Comparison of ENCODE assay signal across 22 cellular contexts in genomic region chr18:78416853-78417252, GRCh38.
A peak's percentile ranks its signal among the peaks of the same experiment; 100 is the strongest.
DNase-seq lines count a peak whose midpoint lies in the region; ATAC-seq, FAIRE-seq and TF ChIP-seq lines count a peak whose summit lies in the region.
"Had no signal": no experiment of that assay in that cellular context is flagged by ENCODE, and none has a peak within 500 bp of the region (broad histone marks: within the 10 kb centered on the region; RNA-seq: fewer than 3 reads in every experiment).

No MANE protein-coding gene starts in this region.

- H3K36me3 ChIP-seq in H7 (replicated peaks; ENCODE audit: control insufficient read depth, insufficient read depth, low read length): no peaks in the 10 kb centered on the region
- H3K36me3 ChIP-seq: BLaER1, HAP-1 had no signal

- FAIRE-seq in H54 (lab: Jason Lieb, UNC): no peak
- FAIRE-seq: A204.1, GM12878 had no signal

- no peak for TF ChIP-seq CTCF in coronary artery (IDR thresholded peaks at IDR 0.05)
- TF ChIP-seq CTCF in osteocyte (IDR thresholded peaks at IDR 0.05): no peak
- TF ChIP-seq CTCF in dorsolateral prefrontal cortex (IDR thresholded peaks at IDR 0.05 in 54 of 56, conservative IDR thresholded peaks at IDR 0.05 in 2 of 56; ENCODE audit: low read depth in 1 of 56, partially characterized antibody in 56 of 56): no peak

- DNase-seq in H7 (peak; percentile 77), coronary artery (ENCODE audit: low spot score) (peak; percentile 14), iPS-NIHi11 (ENCODE audit: low spot score) (peak; percentile 49), osteocyte (ENCODE audit: extremely low spot score, unreplicated experiment) (peak; percentile 54), dorsolateral prefrontal cortex (no peak), H54 (ENCODE audit: insufficient read length, low spot score) (no peak)
- no peak for DNase-seq in stimulated activated naive B cell treated with anti-CD40 and anti-IgM and Interleukin-4, amounts not matched to agents 10 μg/mL and 1 μg/mL and 100 μg/mL, for 72 hours
- DNase-seq: Caco-2; CD4-positive, CD25-positive, alpha-beta regulatory T cell; CD8-positive, alpha-beta T cell; DMS79; EL; GDM1; HFFc6 had no signal

- H3K4me1 Mint-ChIP-seq in osteocyte (ENCODE audit: unreplicated experiment): no peaks in the 10 kb centered on the region
- H3K4me1 Mint-ChIP-seq in stimulated activated naive B cell treated with anti-CD40 and anti-IgM and Interleukin-4, amounts not matched to agents 10 μg/mL and 1 μg/mL and 100 μg/mL, for 72 hours: no peaks in the 10 kb centered on the region
- H3K4me1 Mint-ChIP-seq: B cell; CD4-positive, CD25-positive, alpha-beta regulatory T cell; GM23338 had no signal

- H3K27ac ChIP-seq in coronary artery (no peak overlapping the region), dorsolateral prefrontal cortex (no peak overlapping the region)
- H3K27ac ChIP-seq: 22Rv1, BLaER1, C4-2B had no signal

- H3K4me3 ChIP-seq in H7 (ENCODE audit: insufficient read depth, low read depth, low read length): no peak overlapping the region
- H3K4me3 ChIP-seq in coronary artery: no peak overlapping the region
- no peak overlapping the region for H3K4me3 ChIP-seq in dorsolateral prefrontal cortex
- H3K4me3 ChIP-seq: BLaER1, GM12878, GM23338, HAP-1 had no signal

- no peaks in the 10 kb centered on the region for H3K27me3 Mint-ChIP-seq in osteocyte (ENCODE audit: unreplicated experiment)
- peaks cover 0 to 9% of the 10 kb centered on the region in 2 donors for H3K27me3 Mint-ChIP-seq in stimulated activated naive B cell treated with anti-CD40 and anti-IgM and Interleukin-4, amounts not matched to agents 10 μg/mL and 1 μg/mL and 100 μg/mL, for 72 hours
- H3K27me3 Mint-ChIP-seq: B cell; CD4-positive, CD25-positive, alpha-beta regulatory T cell had no signal

- no peak overlapping the region for H3K27ac Mint-ChIP-seq in osteocyte (ENCODE audit: unreplicated experiment)
- no peak overlapping the region for H3K27ac Mint-ChIP-seq in stimulated activated naive B cell treated with anti-CD40 and anti-IgM and Interleukin-4, amounts not matched to agents 10 μg/mL and 1 μg/mL and 100 μg/mL, for 72 hours
- H3K27ac Mint-ChIP-seq: B cell; CD4-positive, CD25-positive, alpha-beta regulatory T cell; CD8-positive, alpha-beta T cell; GM23338; HFFc6 had no signal

- intact Hi-C loops in dorsolateral prefrontal cortex (cut with DNase I): no loop called here

- no peaks in the 10 kb centered on the region for H3K36me3 Mint-ChIP-seq in osteocyte (ENCODE audit: unreplicated experiment)
- no peaks in the 10 kb centered on the region for H3K36me3 Mint-ChIP-seq in stimulated activated naive B cell treated with anti-CD40 and anti-IgM and Interleukin-4, amounts not matched to agents 10 μg/mL and 1 μg/mL and 100 μg/mL, for 72 hours
- H3K36me3 Mint-ChIP-seq: CD4-positive, CD25-positive, alpha-beta regulatory T cell; CD8-positive, alpha-beta T cell had no signal

- no peak overlapping the region for H3K4me3 Mint-ChIP-seq in osteocyte (ENCODE audit: unreplicated experiment)
- no peak overlapping the region for H3K4me3 Mint-ChIP-seq in stimulated activated naive B cell treated with anti-CD40 and anti-IgM and Interleukin-4, amounts not matched to agents 10 μg/mL and 1 μg/mL and 100 μg/mL, for 72 hours
- H3K4me3 Mint-ChIP-seq: B cell; CD4-positive, CD25-positive, alpha-beta regulatory T cell; CD8-positive, alpha-beta T cell; GM23338; HFFc6 had no signal

- no peak for TF ChIP-seq POLR2A in H54 (IDR thresholded peaks at IDR 0.05; ENCODE audit: low read depth, low read length)

- peaks cover 37% of the 10 kb centered on the region for H3K9me3 Mint-ChIP-seq in osteocyte (ENCODE audit: unreplicated experiment)
- H3K9me3 Mint-ChIP-seq in stimulated activated naive B cell treated with anti-CD40 and anti-IgM and Interleukin-4, amounts not matched to agents 10 μg/mL and 1 μg/mL and 100 μg/mL, for 72 hours: no peaks in the 10 kb centered on the region
- H3K9me3 Mint-ChIP-seq: CD8-positive, alpha-beta T cell had no signal

- H3K27me3 ChIP-seq in H7 (ENCODE audit: control insufficient read depth, insufficient read depth, low read length): no peaks in the 10 kb centered on the region
- peaks cover 0 to 38% (median 9%) of the 10 kb centered on the region in 45 donors for H3K27me3 ChIP-seq in dorsolateral prefrontal cortex
- H3K27me3 ChIP-seq: BLaER1 had no signal

- no peak for ATAC-seq in stimulated activated naive B cell treated with anti-CD40 and anti-IgM and Interleukin-4, amounts not matched to agents 10 μg/mL and 1 μg/mL and 100 μg/mL, for 72 hours (replicated peaks)
- ATAC-seq: CD8-positive, alpha-beta T cell; GM12878; GM23338 had no signal

Comparison
In these comparisons a context has a peak if more than half of its experiments do, and no peak if none do; other contexts are left out.
1. DNase-seq: peak in H7 (single experiment), coronary artery (single experiment), iPS-NIHi11 (single experiment) and osteocyte (single experiment); none in dorsolateral prefrontal cortex (0 of 10), H54 (single experiment) and stimulated activated naive B cell treated with anti-CD40 and anti-IgM and Interleukin-4, amounts not matched to agents 10 μg/mL and 1 μg/mL and 100 μg/mL, for 72 hours (single experiment).